ENCODE assay signal across 9 cellular contexts in genomic region chr12:8648598-8649205, GRCh38. TPM values are rescaled to one million over a fixed set of nuclear protein-coding genes. Genes with fewer than 3 reads are reported as not detected.
A peak's percentile ranks its signal among the peaks of the same experiment; 100 is the strongest.
DNase-seq lines count a peak whose midpoint lies in the region; ATAC-seq and TF ChIP-seq lines count a peak whose summit lies in the region.
"Had no signal": no experiment of that assay in that cellular context is flagged by ENCODE, and none has a peak within 500 bp of the region (broad histone marks: within the 10 kb centered on the region; RNA-seq: fewer than 3 reads in every experiment).

No MANE protein-coding gene starts in this region.

- H3K4me2 ChIP-seq in GM23338 = no peak overlapping the region

- H3K9me3 ChIP-seq in psoas muscle = no peaks in the 10 kb centered on the region

- H3K27ac ChIP-seq in psoas muscle = no peak overlapping the region
- H3K27ac ChIP-seq in GM23338 (ENCODE audit: low read depth) = no peak overlapping the region

- H3K79me2 ChIP-seq in GM23338 (replicated peaks; ENCODE audit: insufficient read depth) = no peaks in the 10 kb centered on the region

- H3K27ac Mint-ChIP-seq in activated CD4-positive, alpha-beta T cell treated with anti-CD3 and anti-CD28 coated beads, Interleukin-2, amount 10 ng/mL, durations not matched to agents 24 days and 14 days = no peak overlapping the region
- no peak overlapping the region for H3K27ac Mint-ChIP-seq in GM23338

- no peak overlapping the region for H2AFZ ChIP-seq in GM23338

- H4K20me1 ChIP-seq in GM23338 (replicated peaks; ENCODE audit: insufficient read depth) = no peaks in the 10 kb centered on the region

- ATAC-seq in GM18868 (IDR thresholded peaks at IDR 0.05; ENCODE audit: unreplicated experiment) (peak; percentile 79), HG02852 (IDR thresholded peaks at IDR 0.05; ENCODE audit: unreplicated experiment) (peak; percentile 71), psoas muscle (no peak), GM23338 (no peak)
- ATAC-seq: Panc1 had no signal

- H3K4me3 ChIP-seq in psoas muscle = no peak overlapping the region
- H3K4me3 ChIP-seq in GM23338 = no peak overlapping the region

- intact Hi-C loops in activated CD4-positive, alpha-beta T cell treated with anti-CD3 and anti-CD28 coated beads, Interleukin-2, amount 10 ng/mL, durations not matched to agents 24 days and 14 days (cut with micrococcal nuclease) = loop anchor here (1.0 to 10.0 kb wide), 4 partner anchors 155 to 596 kb away; no protein-coding TSS in a partner anchor
- intact Hi-C loops in psoas muscle (cut with DNase I) = no loop called here

- no peaks in the 10 kb centered on the region for H3K36me3 Mint-ChIP-seq in activated CD4-positive, alpha-beta T cell treated with anti-CD3 and anti-CD28 coated beads, Interleukin-2, amount 10 ng/mL, durations not matched to agents 24 days and 14 days (ENCODE audit: low read depth)
- H3K36me3 Mint-ChIP-seq in GM23338 (ENCODE audit: low read depth) = no peaks in the 10 kb centered on the region

- H3K4me1 Mint-ChIP-seq in activated CD4-positive, alpha-beta T cell treated with anti-CD3 and anti-CD28 coated beads, Interleukin-2, amount 10 ng/mL, durations not matched to agents 24 days and 14 days = peaks cover 37% of the 10 kb centered on the region
- H3K4me1 Mint-ChIP-seq in GM23338 = peaks cover 11% of the 10 kb centered on the region; the same call in 2 of the 3 replicates

- H3K9me2 ChIP-seq in GM23338 (ENCODE audit: insufficient read depth) = no peaks in the 10 kb centered on the region; the same call in 1 of the 2 replicates

- peaks cover 7% of the 10 kb centered on the region for H3K9me3 Mint-ChIP-seq in activated CD4-positive, alpha-beta T cell treated with anti-CD3 and anti-CD28 coated beads, Interleukin-2, amount 10 ng/mL, durations not matched to agents 24 days and 14 days
- H3K9me3 Mint-ChIP-seq in GM23338 = no peaks in the 10 kb centered on the region

- peak; percentile 87 for DNase-seq in activated CD4-positive, alpha-beta T cell treated with anti-CD3 and anti-CD28 coated beads, Interleukin-2, amount 10 ng/mL, durations not matched to agents 24 days and 14 days
- peak; percentile 84 for DNase-seq in stimulated activated CD4-positive, alpha-beta T cell treated with anti-CD3 and anti-CD28 coated beads, Interleukin-1b, Interleukin-23, amount 100 ng/mL, for 48 hours
- no peak for DNase-seq in KG1 (lab: John Stamatoyannopoulos, UW)
- DNase-seq in psoas muscle = no peak
- no peak for DNase-seq in GM23338 (ENCODE audit: low spot score)
- DNase-seq in NCI-H446 (lab: John Stamatoyannopoulos, UW) = no peak

- H3K4me1 ChIP-seq in psoas muscle (no peaks in the 10 kb centered on the region), GM23338 (ENCODE audit: insufficient read depth) (no peaks in the 10 kb centered on the region)

- no peaks in the 10 kb centered on the region for H3F3A ChIP-seq in GM23338 (replicated peaks; ENCODE audit: low read depth)

- H3K27me3 Mint-ChIP-seq in activated CD4-positive, alpha-beta T cell treated with anti-CD3 and anti-CD28 coated beads, Interleukin-2, amount 10 ng/mL, durations not matched to agents 24 days and 14 days = peaks cover 58% of the 10 kb centered on the region
- no peaks in the 10 kb centered on the region for H3K27me3 Mint-ChIP-seq in GM23338 (ENCODE audit: insufficient read depth, low read depth, poor library complexity)

- 85 to 90% (median 89%) methylated on average over 8 of the region's 8 CpGs for WGBS in psoas muscle, 3 donors

- H3K36me3 ChIP-seq in psoas muscle (ENCODE audit: insufficient read depth in 1 of 2, low read depth in 1 of 2) = no peaks in the 10 kb centered on the region
- no peaks in the 10 kb centered on the region for H3K36me3 ChIP-seq in GM23338 (ENCODE audit: insufficient read depth)

- no peak for TF ChIP-seq CTCF in psoas muscle (IDR thresholded peaks at IDR 0.05)
- no peak for TF ChIP-seq CTCF in GM23338 (conservative IDR thresholded peaks at IDR 0.05; ENCODE audit: low read depth in 2 of 2)

- peaks cover 0 to 3% (median 0%) of the 10 kb centered on the region in 3 donors for H3K27me3 ChIP-seq in psoas muscle (ENCODE audit: insufficient read depth in 3 of 3, low read length in 2 of 3)
- no peaks in the 10 kb centered on the region for H3K27me3 ChIP-seq in GM23338 (ENCODE audit: insufficient read depth)

- H3K4me3 Mint-ChIP-seq in activated CD4-positive, alpha-beta T cell treated with anti-CD3 and anti-CD28 coated beads, Interleukin-2, amount 10 ng/mL, durations not matched to agents 24 days and 14 days = no peak overlapping the region
- no peak overlapping the region for H3K4me3 Mint-ChIP-seq in GM23338

TF ChIP-seq in GM23338, 12 proteins besides CTCF, POLR2A, EP300 and RAD21:
- TF ChIP-seq REST (IDR thresholded peaks at IDR 0.05; ENCODE audit: unreplicated experiment) (no peak), POLR2AphosphoS5 (IDR thresholded peaks at IDR 0.05; ENCODE audit: low read depth) (no peak)

RNA-seq across cellular contexts. Expression of gene MFAP5, which starts 13.9 kb away (rescaled TPM):
- total RNA-seq in activated CD4-positive, alpha-beta T cell treated with anti-CD3 and anti-CD28 coated beads, Interleukin-2, amount 10 ng/mL, durations not matched to agents 24 days and 14 days = not detected in 2 replicates
- 10 to 100 TPM in 3 of 4 donors, 1 to 10 TPM in 1; 3.4 to 27.9 (median 20.7) TPM for total RNA-seq in psoas muscle
- 10 to 100 TPM; 17.4 to 24.5 (median 23.3) TPM for polyA plus RNA-seq in psoas muscle
- 0.90 TPM in 1 of 2 replicates, not detected in the other for total RNA-seq in GM23338 (2014; rRNA removed; shearing (Covaris generic))
- polyA plus RNA-seq in GM23338 (2016; fragmentation: Nextera tagmentation; extraction: Ambion mirVana) = 0.68 and 1.2 TPM in 2 replicates

RNA-seq across cellular contexts. Expression of gene AICDA, which starts 36.0 kb away (rescaled TPM):
- total RNA-seq in activated CD4-positive, alpha-beta T cell treated with anti-CD3 and anti-CD28 coated beads, Interleukin-2, amount 10 ng/mL, durations not matched to agents 24 days and 14 days = not detected in 2 replicates
- total RNA-seq in psoas muscle = not detected
- polyA plus RNA-seq in psoas muscle (under 1 TPM in 1 of 3 donors, not detected in 2; 0.04 TPM), GM23338 (2016; fragmentation: Nextera tagmentation; extraction: Ambion mirVana) (0.31 TPM in 1 of 2 replicates, not detected in the other)
- total RNA-seq in GM23338 (2014; rRNA removed; shearing (Covaris generic)) = not detected in 2 replicates

RNA-seq across cellular contexts. Expression of gene RIMKLB, which starts 49.1 kb away (rescaled TPM):
- total RNA-seq in activated CD4-positive, alpha-beta T cell treated with anti-CD3 and anti-CD28 coated beads, Interleukin-2, amount 10 ng/mL, durations not matched to agents 24 days and 14 days = 0.68 and 0.88 TPM in 2 replicates
- 10 to 100 TPM in 2 of 4 donors, 1 to 10 TPM in 2; 4.6 to 19.1 (median 11.2) TPM for total RNA-seq in psoas muscle
- 1 to 10 TPM; 4.8 to 8.1 (median 5.7) TPM for polyA plus RNA-seq in psoas muscle
- 94.8 and 104 TPM in 2 replicates for total RNA-seq in GM23338 (2014; rRNA removed; shearing (Covaris generic))
- 62.7 and 87.0 TPM in 2 replicates for polyA plus RNA-seq in GM23338 (2016; fragmentation: Nextera tagmentation; extraction: Ambion mirVana)

Comparison
In these comparisons a context has a peak if more than half of its experiments do, and no peak if none do; other contexts are left out.
1. ATAC-seq: peak in GM18868 (single experiment) and HG02852 (single experiment); none in psoas muscle (0 of 4) and GM23338 (single experiment).
2. DNase-seq: peak in activated CD4-positive, alpha-beta T cell treated with anti-CD3 and anti-CD28 coated beads, Interleukin-2, amount 10 ng/mL, durations not matched to agents 24 days and 14 days (single experiment) and stimulated activated CD4-positive, alpha-beta T cell treated with anti-CD3 and anti-CD28 coated beads, Interleukin-1b, Interleukin-23, amount 100 ng/mL, for 48 hours (single experiment); none in KG1 (single experiment), psoas muscle (0 of 2), GM23338 (single experiment) and NCI-H446 (0 of 2).